In the genomic region with DNA sequence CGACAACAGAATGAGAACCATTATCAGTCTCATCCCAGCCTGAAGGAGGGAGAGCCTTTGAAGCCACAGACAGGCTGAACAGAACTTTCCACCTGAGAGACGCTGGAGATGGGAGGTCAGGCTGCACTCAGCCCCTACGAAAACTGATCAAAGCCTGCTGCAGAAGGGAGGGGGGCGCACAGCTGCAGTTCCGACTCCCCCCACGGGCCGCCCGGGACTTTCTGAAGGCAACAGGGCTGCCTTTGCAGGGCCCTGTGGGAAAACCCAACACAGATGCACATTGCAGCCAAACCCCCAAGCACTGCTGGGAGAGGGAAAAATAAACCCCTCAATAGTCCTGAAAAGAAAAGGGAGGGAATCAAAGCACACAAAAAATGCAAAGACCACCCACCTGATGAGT, we compare ENCODE assay signal across 20 cellular contexts.
A peak's percentile ranks its signal among the peaks of the same experiment; 100 is the strongest.
DNase-seq lines count a peak whose midpoint lies in the region; ATAC-seq, FAIRE-seq and TF ChIP-seq lines count a peak whose summit lies in the region.
"Had no signal": no experiment of that assay in that cellular context is flagged by ENCODE, and none has a peak within 500 bp of the region (broad histone marks: within the 10 kb centered on the region; RNA-seq: fewer than 3 reads in every experiment).

No MANE protein-coding gene starts in this region.

- TF ChIP-seq CTCF in activated B cell treated with CpG ODN at 0.5 μM for 24 hours (IDR thresholded peaks at IDR 0.05) (no peak), neural progenitor cell (IDR thresholded peaks at IDR 0.05) (no peak)

- H3K4me3 Mint-ChIP-seq in activated B cell treated with CpG ODN at 0.5 μM for 24 hours (peak overlapping the region; percentile 35), neural progenitor cell (no peak overlapping the region)

- H3K4me2 ChIP-seq in neural progenitor cell, result no peak overlapping the region
- H3K4me2 ChIP-seq: SK-N-SH had no signal

- no peaks in the 10 kb centered on the region for H3K36me3 Mint-ChIP-seq in activated B cell treated with CpG ODN at 0.5 μM for 24 hours (ENCODE audit: low read depth)
- peaks cover 2% of the 10 kb centered on the region for H3K36me3 Mint-ChIP-seq in neural progenitor cell
- H3K36me3 Mint-ChIP-seq: T-cell had no signal

- H3K4me1 ChIP-seq in neural progenitor cell, result peaks cover 45% of the 10 kb centered on the region
- H3K4me1 ChIP-seq: HAP-1 had no signal

- H3K9me3 Mint-ChIP-seq in activated B cell treated with CpG ODN at 0.5 μM for 24 hours (no peaks in the 10 kb centered on the region), neural progenitor cell (peaks cover 2% of the 10 kb centered on the region)
- H3K9me3 Mint-ChIP-seq: T-cell had no signal

- no peaks in the 10 kb centered on the region for H3K9me3 ChIP-seq in neural progenitor cell (ENCODE audit: low read depth)
- H3K9me3 ChIP-seq: HAP-1, Peyer's patch, SK-N-SH had no signal

- no peaks in the 10 kb centered on the region for H4K20me1 ChIP-seq in neural progenitor cell (ENCODE audit: low read depth)

- H3K27ac Mint-ChIP-seq in activated B cell treated with CpG ODN at 0.5 μM for 24 hours, result peak overlapping the region; percentile 82
- peak overlapping the region; percentile 82 for H3K27ac Mint-ChIP-seq in neural progenitor cell

- H3K27me3 Mint-ChIP-seq in activated B cell treated with CpG ODN at 0.5 μM for 24 hours (no peaks in the 10 kb centered on the region), neural progenitor cell (ENCODE audit: insufficient read depth, low read depth) (peaks cover 3% of the 10 kb centered on the region)
- H3K27me3 Mint-ChIP-seq: T-cell had no signal

- intact Hi-C loops in activated B cell treated with CpG ODN at 0.5 μM for 24 hours (cut with micrococcal nuclease), result no loop called here

- H2AFZ ChIP-seq in neural progenitor cell (replicated peaks), result no peak overlapping the region

- TF ChIP-seq POLR2A in GM12891 (IDR thresholded peaks at IDR 0.05; ENCODE audit: low read depth, low read length), result no peak

- FAIRE-seq in GM12891 (lab: Jason Lieb, UNC), result peak; percentile 59
- FAIRE-seq in RCC 7860 (lab: Jason Lieb, UNC), result no peak

- no peaks in the 10 kb centered on the region for H3K79me2 ChIP-seq in neural progenitor cell (ENCODE audit: low read depth)

- CTCF ChIA-PET in activated B cell treated with CpG ODN at 0.5 μM for 24 hours (lab: Charles Lee), result no interaction called here

- ATAC-seq in activated B cell treated with CpG ODN at 0.5 μM for 24 hours (ENCODE audit: low read depth), result peak; percentile 19
- no peak for ATAC-seq in GM21447 (IDR thresholded peaks at IDR 0.05; ENCODE audit: unreplicated experiment)
- ATAC-seq: T-cell had no signal

- no peak overlapping the region for H3K9ac ChIP-seq in neural progenitor cell
- H3K9ac ChIP-seq: SK-N-SH had no signal

- H3K27me3 ChIP-seq in neural progenitor cell, result no peaks in the 10 kb centered on the region
- H3K27me3 ChIP-seq: Peyer's patch had no signal

- H3K4me3 ChIP-seq in neural progenitor cell, result no peak overlapping the region
- H3K4me3 ChIP-seq: HAP-1, Peyer's patch had no signal

- H3K4me1 Mint-ChIP-seq in activated B cell treated with CpG ODN at 0.5 μM for 24 hours (peaks cover 87% of the 10 kb centered on the region), neural progenitor cell (peaks cover 84% of the 10 kb centered on the region)

- POLR2A ChIA-PET in activated B cell treated with CpG ODN at 0.5 μM for 24 hours (lab: Charles Lee), result interaction anchor here (0.6 to 18.7 kb wide), 19 partner anchors 9 to 507 kb away, joined by 3 to 585 read pairs (median 5); a partner anchor contains a TSS

- H3F3A ChIP-seq in neural progenitor cell (ENCODE audit: low read depth), result peaks cover 19% of the 10 kb centered on the region

- DNase-seq in GM12891 (ENCODE audit: insufficient read length, low spot score), result no peak
- no peak for DNase-seq in activated B cell treated with CpG ODN at 0.5 μM for 24 hours
- DNase-seq in neural progenitor cell (ENCODE audit: low spot score), result no peak
- no peak for DNase-seq in 8988T
- DNase-seq in RCC 7860 (ENCODE audit: low spot score), result no peak
- DNase-seq in hypothalamus (lab: John Stamatoyannopoulos, UW), result no peak
- DNase-seq: DMS 273 treated with DMSO at 0.1 percent for 48 hours, GF-D8, NCI-H1436, NCI-H2029, NCI-H2171, NCI-H446, NCI-H748 treated with DMSO at 0.1 percent for 48 hours, Peyer's patch, SHP77, SK-N-SH, T-cell had no signal

- H3K36me3 ChIP-seq in neural progenitor cell, result no peaks in the 10 kb centered on the region
- H3K36me3 ChIP-seq: HAP-1, Peyer's patch had no signal

- no peak overlapping the region for H3K27ac ChIP-seq in neural progenitor cell
- H3K27ac ChIP-seq: HL-60 had no signal

TF ChIP-seq in GM12891, 5 proteins besides CTCF, POLR2A, EP300 and RAD21:
- no peak for TF ChIP-seq SPI1 (IDR thresholded peaks at IDR 0.05; ENCODE audit: low read depth, low read length)
- no peak for TF ChIP-seq POU2F2 (IDR thresholded peaks at IDR 0.05; ENCODE audit: low read depth, low read length)
- no peak for TF ChIP-seq TAF1 (IDR thresholded peaks at IDR 0.05; ENCODE audit: low read depth, low read length)
- no peak for TF ChIP-seq PAX5 (IDR thresholded peaks at IDR 0.05; ENCODE audit: insufficient read depth, low read length, severe bottlenecking)
- no peak for TF ChIP-seq POLR2AphosphoS5 (IDR thresholded peaks at IDR 0.05; ENCODE audit: low read depth, low read length)
